ENCODE assay signal across 1 cellular context in genomic region chr11:67517784-67518552, GRCh38.
TF ChIP-seq lines count a peak whose summit lies in the region.

No MANE protein-coding gene starts in this region.

TF ChIP-seq in K562, 482 proteins besides CTCF, POLR2A, EP300 and RAD21:
- TF ChIP-seq FOXJ3 (CRISPR knock-in tag; IDR thresholded peaks at IDR 0.05) (no peak), CEBPB (tag; IDR thresholded peaks at IDR 0.05) (no peak), ERF (CRISPR knock-in tag; IDR thresholded peaks at IDR 0.05) (no peak), ARID3B (CRISPR knock-in tag; IDR thresholded peaks at IDR 0.05; ENCODE audit: borderline replicate concordance) (no peak), SRSF7 (optimal IDR thresholded peaks at IDR 0.05; ENCODE audit: low read depth, low read length) (no peak), ZBTB17 (CRISPR knock-in tag; IDR thresholded peaks at IDR 0.05) (no peak), TEAD1 (CRISPR knock-in tag; IDR thresholded peaks at IDR 0.05) (no peak), MTA3 (IDR thresholded peaks at IDR 0.05; ENCODE audit: borderline replicate concordance) (no peak), HMGXB4 (CRISPR knock-in tag; IDR thresholded peaks at IDR 0.05) (no peak), FOXK1 (CRISPR knock-in tag; IDR thresholded peaks at IDR 0.05; ENCODE audit: borderline replicate concordance) (no peak), SMARCC2 (IDR thresholded peaks at IDR 0.05; ENCODE audit: low read depth) (no peak), CUX1 (CRISPR knock-in tag; IDR thresholded peaks at IDR 0.05) (no peak)
TF ChIP-seq in K562: peak in this region for 0.
